In genomic region chr2:33116799-33117198, GRCh38 we compare ENCODE assay signal across 19 cellular contexts.
"Had no signal": no experiment of that assay in that cellular context is flagged by ENCODE, and none has a peak within 500 bp of the region (broad histone marks: within the 10 kb centered on the region; RNA-seq: fewer than 3 reads in every experiment).

No MANE protein-coding gene starts in this region.

- H3K4me3 ChIP-seq: hepatocyte, prostate gland, suprapubic skin, transverse colon, uterus had no signal

- H3K4me3 Mint-ChIP-seq: activated CD4-positive, alpha-beta memory T cell treated with anti-CD3 and anti-CD28 coated beads, Interleukin-2, amount 10 ng/mL, durations not matched to agents 7 days and 5 days; activated CD8-positive, alpha-beta memory T cell treated with anti-CD3 and anti-CD28 coated beads, Interleukin-2, amount 10 ng/mL, durations not matched to agents 7 days and 5 days; activated naive CD8-positive, alpha-beta T cell treated with anti-CD3 and anti-CD28 coated beads for 36 hours; effector memory CD8-positive, alpha-beta T cell; neural crest cell; stimulated activated naive CD8-positive, alpha-beta T cell treated with anti-CD3 and anti-CD28 coated beads, Interleukin-15, Interleukin-2, amounts not matched to agents 100 ng/mL and 50 ng/mL, for 24 hours; T-helper 2 cell treated with Interferon-gamma antibody and Interleukin-4, amounts not matched to agents 5 μg/mL and 100 μg/mL, for 36 hours had no signal

- H3K27ac ChIP-seq: hepatocyte, prostate gland, suprapubic skin, transverse colon, uterus had no signal

- H3K27ac Mint-ChIP-seq: activated CD4-positive, alpha-beta memory T cell treated with anti-CD3 and anti-CD28 coated beads, Interleukin-2, amount 10 ng/mL, durations not matched to agents 7 days and 5 days; activated CD8-positive, alpha-beta memory T cell treated with anti-CD3 and anti-CD28 coated beads, Interleukin-2, amount 10 ng/mL, durations not matched to agents 7 days and 5 days; activated naive CD8-positive, alpha-beta T cell treated with anti-CD3 and anti-CD28 coated beads for 36 hours; effector memory CD8-positive, alpha-beta T cell; stimulated activated naive CD8-positive, alpha-beta T cell treated with anti-CD3 and anti-CD28 coated beads, Interleukin-15, Interleukin-2, amounts not matched to agents 100 ng/mL and 50 ng/mL, for 24 hours; T-helper 2 cell treated with Interferon-gamma antibody and Interleukin-4, amounts not matched to agents 5 μg/mL and 100 μg/mL, for 36 hours had no signal

- H2AFZ ChIP-seq: hepatocyte had no signal

- H3K4me2 ChIP-seq: hepatocyte had no signal

- H3K9me3 Mint-ChIP-seq: activated CD4-positive, alpha-beta memory T cell treated with anti-CD3 and anti-CD28 coated beads, Interleukin-2, amount 10 ng/mL, durations not matched to agents 7 days and 5 days; activated naive CD8-positive, alpha-beta T cell treated with anti-CD3 and anti-CD28 coated beads for 36 hours; effector memory CD8-positive, alpha-beta T cell; neural crest cell; T-helper 2 cell treated with Interferon-gamma antibody and Interleukin-4, amounts not matched to agents 5 μg/mL and 100 μg/mL, for 36 hours had no signal

- H3K36me3 Mint-ChIP-seq: activated CD8-positive, alpha-beta memory T cell treated with anti-CD3 and anti-CD28 coated beads, Interleukin-2, amount 10 ng/mL, durations not matched to agents 7 days and 5 days; activated naive CD8-positive, alpha-beta T cell treated with anti-CD3 and anti-CD28 coated beads for 36 hours had no signal

- ATAC-seq: activated CD8-positive, alpha-beta memory T cell treated with anti-CD3 and anti-CD28 coated beads, Interleukin-2, amount 10 ng/mL, durations not matched to agents 7 days and 5 days; effector memory CD8-positive, alpha-beta T cell; left colon; right cardiac atrium had no signal

- H3K9me3 ChIP-seq: prostate gland, suprapubic skin, transverse colon, uterus had no signal

- H3K36me3 ChIP-seq: prostate gland, suprapubic skin, transverse colon, uterus had no signal

- H3K27me3 ChIP-seq: hepatocyte, suprapubic skin, transverse colon, uterus had no signal

- H3K4me1 ChIP-seq: prostate gland, suprapubic skin, transverse colon, uterus had no signal

- DNase-seq: activated CD4-positive, alpha-beta memory T cell treated with anti-CD3 and anti-CD28 coated beads, Interleukin-2, amount 10 ng/mL, durations not matched to agents 7 days and 5 days; activated CD4-positive, alpha-beta T cell treated with anti-CD3 and anti-CD28 coated beads for 48 hours; activated CD4-positive, CD25-positive, alpha-beta regulatory T cell; activated CD8-positive, alpha-beta memory T cell treated with anti-CD3 and anti-CD28 coated beads, Interleukin-2, amount 10 ng/mL, durations not matched to agents 7 days and 5 days; activated naive CD4-positive, alpha-beta T cell; activated naive CD8-positive, alpha-beta T cell treated with anti-CD3 and anti-CD28 coated beads for 36 hours; amniotic stem cell; effector memory CD8-positive, alpha-beta T cell; islet precursor cell; left colon; right cardiac atrium; transverse colon had no signal

- H3K4me1 Mint-ChIP-seq: activated CD4-positive, alpha-beta memory T cell treated with anti-CD3 and anti-CD28 coated beads, Interleukin-2, amount 10 ng/mL, durations not matched to agents 7 days and 5 days; activated CD8-positive, alpha-beta memory T cell treated with anti-CD3 and anti-CD28 coated beads, Interleukin-2, amount 10 ng/mL, durations not matched to agents 7 days and 5 days; activated naive CD8-positive, alpha-beta T cell treated with anti-CD3 and anti-CD28 coated beads for 36 hours; neural crest cell had no signal

- H3K79me2 ChIP-seq: hepatocyte had no signal
